19 cellular contexts compared by ENCODE assay signal in the genomic region with DNA sequence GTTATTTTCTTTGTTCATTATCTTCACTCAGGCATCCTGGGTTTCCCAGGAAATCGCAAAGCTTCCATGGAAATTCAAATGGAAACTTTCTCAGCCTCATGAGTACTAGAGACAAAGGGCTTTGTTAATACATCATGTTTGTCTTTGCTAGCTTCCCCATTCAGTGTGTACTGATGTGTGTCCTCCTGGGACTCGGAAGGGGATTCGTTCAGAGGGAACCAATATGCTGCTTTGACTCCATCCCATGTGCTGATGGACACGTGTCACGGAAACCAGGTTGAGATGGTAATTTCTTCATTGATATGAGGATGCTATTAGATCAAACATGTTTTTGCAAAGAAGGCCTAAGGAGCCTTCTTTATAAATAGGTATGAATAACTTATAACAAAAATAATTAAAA.
DNase-seq lines count a peak whose midpoint lies in the region; TF ChIP-seq lines count a peak whose summit lies in the region.
"Had no signal": no experiment of that assay in that cellular context is flagged by ENCODE, and none has a peak within 500 bp of the region (broad histone marks: within the 10 kb centered on the region; RNA-seq: fewer than 3 reads in every experiment).

No MANE protein-coding gene starts in this region.

- H3K27ac Mint-ChIP-seq in glutamatergic neuron (ENCODE audit: unreplicated experiment) (peak overlapping the region; percentile 9), endodermal cell (no peak overlapping the region)
- H3K27ac Mint-ChIP-seq in activated CD4-positive, alpha-beta T cell treated with anti-CD3 and anti-CD28 coated beads, Interleukin-2, amount 10 ng/mL, durations not matched to agents 24 days and 14 days: no peak overlapping the region
- H3K27ac Mint-ChIP-seq: CD4-positive, alpha-beta memory T cell had no signal

- H3K27me3 Mint-ChIP-seq in glutamatergic neuron (ENCODE audit: unreplicated experiment) (peaks cover 6% of the 10 kb centered on the region), endodermal cell (ENCODE audit: insufficient read depth) (peaks cover 1% of the 10 kb centered on the region)
- peaks cover 7% of the 10 kb centered on the region for H3K27me3 Mint-ChIP-seq in activated CD4-positive, alpha-beta T cell treated with anti-CD3 and anti-CD28 coated beads, Interleukin-2, amount 10 ng/mL, durations not matched to agents 24 days and 14 days

- H3K27me3 ChIP-seq in Peyer's patch (no peaks in the 10 kb centered on the region), endodermal cell (ENCODE audit: control insufficient read depth, insufficient read depth, low read length, poor library complexity, severe bottlenecking) (no peaks in the 10 kb centered on the region)
- H3K27me3 ChIP-seq: BLaER1 treated with 17β-estradiol and CSF1 and Interleukin-3, amounts not matched to agents 10 nM and 100 nM had no signal

- intact Hi-C loops in activated CD4-positive, alpha-beta T cell treated with anti-CD3 and anti-CD28 coated beads, Interleukin-2, amount 10 ng/mL, durations not matched to agents 24 days and 14 days (cut with micrococcal nuclease): no loop called here

- TF ChIP-seq CTCF in glutamatergic neuron (IDR thresholded peaks at IDR 0.05; ENCODE audit: partially characterized antibody, unreplicated experiment) (no peak), Peyer's patch (IDR thresholded peaks at IDR 0.05) (no peak), endodermal cell (conservative IDR thresholded peaks at IDR 0.05) (no peak)

- in situ Hi-C loops in SK-MEL-5 (cut with HindIII; ENCODE audit: low pct_unique_long_range_greater_than_20kb, low sequenced_read_pairs): no loop called here

- H3K9me3 Mint-ChIP-seq in glutamatergic neuron (ENCODE audit: unreplicated experiment) (peaks cover 2% of the 10 kb centered on the region), endodermal cell (no peaks in the 10 kb centered on the region)
- no peaks in the 10 kb centered on the region for H3K9me3 Mint-ChIP-seq in activated CD4-positive, alpha-beta T cell treated with anti-CD3 and anti-CD28 coated beads, Interleukin-2, amount 10 ng/mL, durations not matched to agents 24 days and 14 days
- H3K9me3 Mint-ChIP-seq: CD4-positive, alpha-beta memory T cell had no signal

- H3K9me3 ChIP-seq in Peyer's patch: no peaks in the 10 kb centered on the region
- H3K9me3 ChIP-seq in endodermal cell (ENCODE audit: control insufficient read depth, low read length): no peaks in the 10 kb centered on the region

- H3K36me3 Mint-ChIP-seq in glutamatergic neuron (ENCODE audit: unreplicated experiment) (no peaks in the 10 kb centered on the region), endodermal cell (ENCODE audit: low read depth) (no peaks in the 10 kb centered on the region)
- H3K36me3 Mint-ChIP-seq in activated CD4-positive, alpha-beta T cell treated with anti-CD3 and anti-CD28 coated beads, Interleukin-2, amount 10 ng/mL, durations not matched to agents 24 days and 14 days (ENCODE audit: low read depth): no peaks in the 10 kb centered on the region
- H3K36me3 Mint-ChIP-seq: CD4-positive, alpha-beta memory T cell had no signal

- H3K4me3 ChIP-seq in Peyer's patch (no peak overlapping the region), endodermal cell (ENCODE audit: low read length) (no peak overlapping the region)
- H3K4me3 ChIP-seq: BLaER1 treated with 17β-estradiol and CSF1 and Interleukin-3, amounts not matched to agents 10 nM and 100 nM; GM23248 had no signal

- H3K27ac ChIP-seq in Peyer's patch: no peak overlapping the region
- no peak overlapping the region for H3K27ac ChIP-seq in endodermal cell (ENCODE audit: low read depth, low read length)
- H3K27ac ChIP-seq: BLaER1 treated with 17β-estradiol and CSF1 and Interleukin-3, amounts not matched to agents 10 nM and 100 nM; GM23248 had no signal

- peak; percentile 41 to 53 for DNase-seq in NCI-H526 (lab: John Stamatoyannopoulos, UW)
- no peak for DNase-seq in NCI-H526 treated with DMSO at 0.1 percent for 48 hours (lab: John Stamatoyannopoulos, UW)
- peak; percentile 14 for DNase-seq in SK-MEL-5 (ENCODE audit: low read depth, low spot score)
- DNase-seq in glutamatergic neuron: no peak
- peak; percentile 31 for DNase-seq in pons (ENCODE audit: low spot score)
- DNase-seq in activated CD4-positive, alpha-beta T cell treated with anti-CD3 and anti-CD28 coated beads, Interleukin-2, amount 10 ng/mL, durations not matched to agents 24 days and 14 days: no peak
- no peak for DNase-seq in Peyer's patch
- no peak for DNase-seq in endodermal cell
- DNase-seq: 8988T; CD4-positive, alpha-beta memory T cell; GM23248; Kasumi-1; NCI-H1694; NCI-H2081 treated with DMSO at 0.1 percent for 48 hours; NCI-H446 treated with DMSO at 0.1 percent for 48 hours; NCI-H774; NK-92 treated with Interleukin-12 subunit alpha and Interleukin-12 subunit beta, amount 100 ng/mL, for 24 hours; Right ventricle myocardium superior had no signal

- H3K4me3 Mint-ChIP-seq in glutamatergic neuron (ENCODE audit: unreplicated experiment) (no peak overlapping the region), endodermal cell (no peak overlapping the region)
- no peak overlapping the region for H3K4me3 Mint-ChIP-seq in activated CD4-positive, alpha-beta T cell treated with anti-CD3 and anti-CD28 coated beads, Interleukin-2, amount 10 ng/mL, durations not matched to agents 24 days and 14 days
- H3K4me3 Mint-ChIP-seq: CD4-positive, alpha-beta memory T cell had no signal

- no peak overlapping the region for H3K9ac ChIP-seq in endodermal cell (ENCODE audit: extremely low read depth, low read length, poor library complexity, severe bottlenecking)
- H3K9ac ChIP-seq: BLaER1 treated with 17β-estradiol and CSF1 and Interleukin-3, amounts not matched to agents 10 nM and 100 nM; GM23248 had no signal

- H3K4me1 Mint-ChIP-seq in glutamatergic neuron (ENCODE audit: low read depth, unreplicated experiment) (peaks cover 5% of the 10 kb centered on the region), endodermal cell (peaks cover 14% of the 10 kb centered on the region)
- H3K4me1 Mint-ChIP-seq in activated CD4-positive, alpha-beta T cell treated with anti-CD3 and anti-CD28 coated beads, Interleukin-2, amount 10 ng/mL, durations not matched to agents 24 days and 14 days: no peaks in the 10 kb centered on the region
- H3K4me1 Mint-ChIP-seq: CD4-positive, alpha-beta memory T cell had no signal

- H3K4me1 ChIP-seq in Peyer's patch (no peaks in the 10 kb centered on the region), endodermal cell (ENCODE audit: control insufficient read depth, insufficient read depth, low read length) (no peaks in the 10 kb centered on the region)
- H3K4me1 ChIP-seq: BLaER1 treated with 17β-estradiol and CSF1 and Interleukin-3, amounts not matched to agents 10 nM and 100 nM had no signal

- no peak for TF ChIP-seq POLR2A in Peyer's patch (IDR thresholded peaks at IDR 0.05)

- H3K36me3 ChIP-seq in Peyer's patch: no peaks in the 10 kb centered on the region
- no peaks in the 10 kb centered on the region for H3K36me3 ChIP-seq in endodermal cell (ENCODE audit: control insufficient read depth, insufficient read depth, low read length)
- H3K36me3 ChIP-seq: BLaER1 treated with 17β-estradiol and CSF1 and Interleukin-3, amounts not matched to agents 10 nM and 100 nM had no signal

- 82 to 96% methylated on average over 4 to 5 of the region's 5 CpGs for WGBS in endodermal cell (ENCODE audit: insufficient coverage in 1 of 2, insufficient read length in 1 of 2), 2 experiments

Comparison
In these comparisons a context has a peak if more than half of its experiments do, and no peak if none do; other contexts are left out.
1. DNase-seq: peak in NCI-H526 (2 of 2), SK-MEL-5 (single experiment) and pons (single experiment); none in NCI-H526 treated with DMSO at 0.1 percent for 48 hours (single experiment), glutamatergic neuron (single experiment), activated CD4-positive, alpha-beta T cell treated with anti-CD3 and anti-CD28 coated beads, Interleukin-2, amount 10 ng/mL, durations not matched to agents 24 days and 14 days (single experiment), Peyer's patch (0 of 3) and endodermal cell (single experiment).